In the genomic region with DNA sequence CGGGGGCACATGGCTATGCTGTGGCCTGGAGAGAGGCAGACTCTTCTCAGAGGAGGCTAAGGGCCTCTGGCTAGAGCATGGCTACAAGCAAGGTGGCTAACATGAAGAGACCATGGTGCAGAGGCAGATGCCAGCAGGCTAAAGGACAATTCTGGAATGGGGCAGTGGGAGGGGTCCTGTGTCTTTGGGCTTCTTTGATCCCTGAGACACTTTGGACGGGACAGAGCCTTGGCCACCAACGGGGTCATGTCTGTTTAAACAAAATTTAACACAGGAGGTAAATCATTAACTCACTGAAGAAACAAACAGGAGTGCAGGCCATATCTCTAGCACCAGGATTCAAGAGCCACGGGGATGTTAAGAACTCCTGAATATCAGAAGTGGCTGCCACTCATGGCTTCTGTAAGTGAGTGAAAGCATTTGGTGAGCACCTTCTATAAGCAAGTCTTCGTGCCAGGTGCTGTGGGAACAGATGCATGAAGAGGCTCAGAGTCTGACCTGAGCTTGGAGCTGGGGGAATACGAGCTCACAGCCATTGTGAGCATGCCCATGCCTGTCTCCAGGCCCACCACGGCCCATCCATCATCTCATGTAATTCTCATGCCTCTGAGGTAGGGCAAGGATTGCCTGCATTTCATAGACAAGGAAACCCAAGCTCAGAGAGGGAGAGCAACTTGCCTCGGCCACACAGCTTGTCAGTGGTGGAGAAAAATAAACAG, we compare ENCODE assay signal across 18 cellular contexts. TPM values are rescaled to one million over a fixed set of nuclear protein-coding genes. Genes with fewer than 3 reads are reported as not detected.
A peak's percentile ranks its signal among the peaks of the same experiment; 100 is the strongest.
DNase-seq lines count a peak whose midpoint lies in the region; ATAC-seq and TF ChIP-seq lines count a peak whose summit lies in the region.
"Had no signal": no experiment of that assay in that cellular context is flagged by ENCODE, and none has a peak within 500 bp of the region (broad histone marks: within the 10 kb centered on the region; RNA-seq: fewer than 3 reads in every experiment).

No MANE protein-coding gene starts in this region.

- no peaks in the 10 kb centered on the region for H3K36me3 ChIP-seq in hepatocyte (replicated peaks; ENCODE audit: insufficient read depth, low read depth)
- H3K36me3 ChIP-seq in mucosa of descending colon (ENCODE audit: low read depth), result no peaks in the 10 kb centered on the region
- no peaks in the 10 kb centered on the region for H3K36me3 ChIP-seq in upper lobe of left lung
- H3K36me3 ChIP-seq: BLaER1 treated with 17β-estradiol and CSF1 and Interleukin-3, amounts not matched to agents 10 nM and 100 nM; Peyer's patch had no signal

- TF ChIP-seq CTCF in hepatocyte (IDR thresholded peaks at IDR 0.05; ENCODE audit: poor library complexity), result no peak
- no peak for TF ChIP-seq CTCF in mucosa of descending colon (IDR thresholded peaks at IDR 0.05)
- TF ChIP-seq CTCF in upper lobe of left lung (IDR thresholded peaks at IDR 0.05), result no peak

- intact Hi-C loops in mucosa of descending colon (cut with DNase I, micrococcal nuclease), result no loop called here

- DNase-seq in DMS53 (lab: John Stamatoyannopoulos, UW) (peak; percentile 46), DMS53 treated with DMSO at 0.1 percent for 48 hours (lab: John Stamatoyannopoulos, UW; ENCODE audit: unreplicated experiment) (no peak), hepatocyte (ENCODE audit: low spot score) (peak; percentile 10), mucosa of descending colon (no peak), upper lobe of left lung (peak in 1 of 2 donors; percentile 68), KG1 (lab: John Stamatoyannopoulos, UW) (no peak)
- no peak for DNase-seq in stimulated activated CD4-positive, alpha-beta T cell treated with anti-CD3 and anti-CD28 coated beads, Interleukin-2, amount 100 ng/mL, for 24 hours
- DNase-seq: 8988T, DMS79, Karpas-422, MM.1S, NCI-H1105, NCI-H187, NCI-H510A treated with DMSO at 0.1 percent for 48 hours, Peyer's patch, Right ventricle myocardium superior had no signal

- H3K79me2 ChIP-seq in hepatocyte, result no peaks in the 10 kb centered on the region

- no peaks in the 10 kb centered on the region for H3K9me2 ChIP-seq in hepatocyte (replicated peaks; ENCODE audit: insufficient read depth)

- H3K4me2 ChIP-seq in hepatocyte, result peak overlapping the region; percentile 53

- no peak for TF ChIP-seq EP300 in upper lobe of left lung (IDR thresholded peaks at IDR 0.05)

- peaks cover 9% of the 10 kb centered on the region for H3K4me1 ChIP-seq in hepatocyte (ENCODE audit: insufficient read depth)
- peaks cover 7% of the 10 kb centered on the region for H3K4me1 ChIP-seq in mucosa of descending colon (ENCODE audit: low read depth)
- peaks cover 0 to 9% (median 5%) of the 10 kb centered on the region in 4 donors for H3K4me1 ChIP-seq in upper lobe of left lung
- H3K4me1 ChIP-seq: Peyer's patch had no signal

- H3K27me3 ChIP-seq in hepatocyte, result no peaks in the 10 kb centered on the region
- H3K27me3 ChIP-seq in upper lobe of left lung, result no peaks in the 10 kb centered on the region
- H3K27me3 ChIP-seq: BLaER1 treated with 17β-estradiol and CSF1 and Interleukin-3, amounts not matched to agents 10 nM and 100 nM; Peyer's patch had no signal

- no peaks in the 10 kb centered on the region for H4K20me1 ChIP-seq in hepatocyte (ENCODE audit: insufficient read depth, poor library complexity, severe bottlenecking)
- H4K20me1 ChIP-seq: BLaER1 treated with 17β-estradiol and CSF1 and Interleukin-3, amounts not matched to agents 10 nM and 100 nM had no signal

- peak; percentile 72 for ATAC-seq in mucosa of descending colon
- peak; percentile 35 to 65 for ATAC-seq in upper lobe of left lung (ENCODE audit: low FRiP score in 2 of 2)
- no peak for ATAC-seq in GM21529 (IDR thresholded peaks at IDR 0.05; ENCODE audit: unreplicated experiment)

- H3K4me3 ChIP-seq in hepatocyte, result no peak overlapping the region
- no peak overlapping the region for H3K4me3 ChIP-seq in mucosa of descending colon
- no peak overlapping the region for H3K4me3 ChIP-seq in upper lobe of left lung
- H3K4me3 ChIP-seq: BLaER1 treated with 17β-estradiol and CSF1 and Interleukin-3, amounts not matched to agents 10 nM and 100 nM; Peyer's patch had no signal

- H3K9me3 ChIP-seq in hepatocyte (ENCODE audit: low read depth) (no peaks in the 10 kb centered on the region), mucosa of descending colon (no peaks in the 10 kb centered on the region), upper lobe of left lung (no peaks in the 10 kb centered on the region)
- H3K9me3 ChIP-seq: Peyer's patch had no signal

- H3K27ac ChIP-seq in hepatocyte, result peak overlapping the region; percentile 15
- no peak overlapping the region for H3K27ac ChIP-seq in upper lobe of left lung
- H3K27ac ChIP-seq: BLaER1 treated with 17β-estradiol and CSF1 and Interleukin-3, amounts not matched to agents 10 nM and 100 nM; Peyer's patch had no signal

- no peak overlapping the region for H2AFZ ChIP-seq in hepatocyte

- 60% methylated on average over 8 of the region's 8 CpGs for WGBS in hepatocyte (ENCODE audit: low lambda C conversion rate, missing lambda C conversion rate)
- 61 to 66% methylated on average over 7 to 8 of the region's 8 CpGs for WGBS in upper lobe of left lung, 2 donors

- no peak for TF ChIP-seq POLR2A in upper lobe of left lung (IDR thresholded peaks at IDR 0.05)

RNA-seq across cellular contexts. Expression of a gene that starts 18.3 kb away (rescaled TPM):
- 7.9 and 8.9 TPM in 2 replicates for total RNA-seq in hepatocyte
- polyA plus RNA-seq in hepatocyte, result 12.8 and 14.7 TPM in 2 replicates
- total RNA-seq in mucosa of descending colon, result 10 to 100 TPM in 1 of 3 donors, 1 to 10 TPM in 2; 5.5 to 10.6 (median 5.8) TPM
- 10 to 100 TPM; 11.4 to 16.9 (median 14.4) TPM for total RNA-seq in upper lobe of left lung

Comparison
In these comparisons a context has a peak if more than half of its experiments do, and no peak if none do; other contexts are left out.
1. DNase-seq: peak in DMS53 (single experiment) and hepatocyte (single experiment); none in DMS53 treated with DMSO at 0.1 percent for 48 hours (single experiment), mucosa of descending colon (0 of 3), stimulated activated CD4-positive, alpha-beta T cell treated with anti-CD3 and anti-CD28 coated beads, Interleukin-2, amount 100 ng/mL, for 24 hours (0 of 2) and KG1 (single experiment).